8 cellular contexts compared by ENCODE assay signal in the genomic region with DNA sequence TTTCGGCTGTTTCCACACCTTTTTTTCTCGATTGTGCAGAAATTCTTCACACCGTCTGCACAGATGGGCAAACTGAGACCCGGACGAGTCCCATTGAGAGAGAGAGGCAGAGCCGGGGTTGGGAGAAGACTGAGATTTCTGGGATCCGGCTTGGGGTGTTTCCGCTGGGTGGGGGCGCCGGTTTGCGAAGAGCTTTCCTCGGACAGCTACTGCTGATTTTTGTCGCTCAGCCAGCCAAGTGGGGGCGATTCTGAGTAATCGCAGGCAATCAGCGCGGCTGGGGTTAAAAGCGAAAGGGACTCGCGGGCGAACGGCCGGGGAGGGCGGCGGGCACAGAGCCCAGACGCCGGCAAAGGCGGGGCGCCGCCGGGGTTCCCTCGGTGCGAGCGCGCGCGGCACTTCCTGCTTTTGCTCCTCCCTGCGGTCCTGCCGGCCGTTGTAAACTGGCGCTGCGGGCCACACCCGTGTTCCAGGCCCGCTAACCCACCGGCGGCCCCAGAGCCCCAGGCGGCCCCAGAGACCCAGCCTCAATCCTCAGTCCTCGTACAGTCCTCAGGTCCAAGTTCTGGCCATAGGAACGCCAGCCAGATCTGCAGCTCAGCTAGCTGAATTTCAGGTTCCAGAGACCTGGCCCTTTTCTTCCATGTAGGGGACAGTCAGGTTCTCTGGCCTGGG. TPM values are rescaled to one million over a fixed set of nuclear protein-coding genes. Genes with fewer than 3 reads are reported as not detected.
DNase-seq lines count a peak whose midpoint lies in the region; ATAC-seq and FAIRE-seq lines count a peak whose summit lies in the region.

No MANE protein-coding gene starts in this region.

- peak overlapping the region; percentile 77 for H3K4me3 ChIP-seq in right cardiac atrium (ENCODE audit: low read length)

- no peaks in the 10 kb centered on the region for H3K9me3 ChIP-seq in right cardiac atrium (ENCODE audit: control insufficient read depth, low read length)

- intact Hi-C loops in right cardiac atrium (cut with DNase I) = loop anchor here in 3 of 4 donors (5.0 to 10.0 kb wide), 3 partner anchors 69 to 169 kb away; no protein-coding TSS in a partner anchor

- DNase-seq in NCI-H128 (lab: John Stamatoyannopoulos, UW; ENCODE audit: unreplicated experiment) = peak; percentile 66
- peak; percentile 58 to 89 (median 68) for DNase-seq in T-helper 2 cell
- peak; percentile 93 to 97 (median 97) for DNase-seq in right cardiac atrium
- DNase-seq in putamen (ENCODE audit: low spot score) = peak; percentile 85
- DNase-seq in urothelium cell line (ENCODE audit: low spot score) = peak; percentile 89

- WGBS in right cardiac atrium = under 1% methylated on average over 49 of the region's 49 CpGs

- FAIRE-seq in urothelium cell line (lab: Jason Lieb, UNC) = no peak

- H3K4me1 ChIP-seq in right cardiac atrium (ENCODE audit: control insufficient read depth, insufficient read depth, low read length) = peaks cover 4% of the 10 kb centered on the region

- no peaks in the 10 kb centered on the region for H3K27me3 ChIP-seq in right cardiac atrium (ENCODE audit: control insufficient read depth, insufficient read depth)

- peak overlapping the region; percentile 8 for H3K27ac ChIP-seq in angular gyrus (ENCODE audit: low read depth, low read length)
- H3K27ac ChIP-seq in right cardiac atrium (ENCODE audit: low read length) = peak overlapping the region; percentile 97

- ATAC-seq in GM18498 (IDR thresholded peaks at IDR 0.05; ENCODE audit: unreplicated experiment) = peak; percentile 91
- ATAC-seq in HG02763 (IDR thresholded peaks at IDR 0.05; ENCODE audit: unreplicated experiment) = peak; percentile 85
- ATAC-seq in right cardiac atrium = peak; percentile 90 to 94

RNA-seq across cellular contexts. Expression of gene JUN, which starts 32.4 kb away (rescaled TPM):
- 10 to 100 TPM; 41.1 to 69.8 (median 50.7) TPM for total RNA-seq in right cardiac atrium
- 211 TPM for polyA plus RNA-seq in right cardiac atrium

Comparison
In these comparisons a context has a peak if more than half of its experiments do, and no peak if none do; other contexts are left out.
1. Peak in every context shown above with its lines: DNase-seq, ATAC-seq, H3K4me3 ChIP-seq and H3K27ac ChIP-seq.